Comparison of ENCODE assay signal across 8 cellular contexts in the genomic region with DNA sequence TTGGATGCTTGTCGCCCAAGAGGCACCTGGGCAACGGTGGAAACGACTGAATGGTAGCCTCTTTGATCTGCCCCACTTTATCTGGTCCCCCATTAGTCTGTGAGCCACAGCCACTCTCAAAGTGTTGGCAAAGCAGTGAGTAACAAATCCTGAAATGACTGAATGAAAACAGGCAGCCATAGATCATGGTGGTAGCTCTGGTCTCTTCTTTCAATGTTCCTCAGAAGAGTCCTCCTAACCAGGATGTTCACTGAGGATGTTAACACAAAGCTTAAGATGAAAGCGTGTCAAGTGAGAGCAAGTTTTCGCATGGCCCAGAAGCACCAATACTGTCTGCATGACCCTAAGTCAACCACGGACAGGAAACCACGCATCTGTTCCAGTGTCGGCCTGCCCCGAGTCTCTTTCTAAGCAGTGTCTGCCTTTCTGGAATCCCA.
DNase-seq lines count a peak whose midpoint lies in the region; ATAC-seq and TF ChIP-seq lines count a peak whose summit lies in the region.

No MANE protein-coding gene starts in this region.

- no peaks in the 10 kb centered on the region for H3K27me3 Mint-ChIP-seq in activated T-helper 1 cell treated with anti-CD3 and anti-CD28 coated beads, Interleukin-12 subunit alpha, Interleukin-12 subunit beta, Interleukin-2, Interleukin-4 antibody, amounts not matched to agents 30 ng/mL and 10 ng/mL and 1 ng/mL, durations not matched to agents 14 hours and 24 hours and 36 hours (ENCODE audit: insufficient read depth)
- H3K27me3 Mint-ChIP-seq in stimulated activated naive CD8-positive, alpha-beta T cell treated with anti-CD3 and anti-CD28 coated beads, Interleukin-15, Interleukin-2, amounts not matched to agents 100 ng/mL and 50 ng/mL, for 24 hours, result no peaks in the 10 kb centered on the region
- no peaks in the 10 kb centered on the region for H3K27me3 Mint-ChIP-seq in Caco-2 (ENCODE audit: insufficient read depth, unreplicated experiment)

- DNase-seq in activated T-cell treated with anti-CD3 and anti-CD28 coated beads for 48 hours (ENCODE audit: low read depth) (peak; percentile 54), activated T-cell treated with anti-CD3 and anti-CD28 coated beads for 4 hours (no peak), NCI-H2227 treated with DMSO at 0.1 percent for 48 hours (lab: John Stamatoyannopoulos, UW) (no peak), Caco-2 (no peak), SW 1271 (lab: John Stamatoyannopoulos, UW) (no peak)
- DNase-seq in activated T-helper 1 cell treated with anti-CD3 and anti-CD28 coated beads, Interleukin-12 subunit alpha, Interleukin-12 subunit beta, Interleukin-2, Interleukin-4 antibody, amounts not matched to agents 30 ng/mL and 10 ng/mL and 1 ng/mL, durations not matched to agents 14 hours and 24 hours and 36 hours (ENCODE audit: low spot score), result peak; percentile 56

- no peaks in the 10 kb centered on the region for H3K27me3 ChIP-seq in Caco-2 (replicated peaks; ENCODE audit: control insufficient read depth, insufficient read depth, low read length)

- no peak for TF ChIP-seq CTCF in Caco-2 (IDR thresholded peaks at IDR 0.05; ENCODE audit: insufficient read depth in 1 of 2, low read depth in 1 of 2, low read length in 1 of 2, severe bottlenecking in 1 of 2, unreplicated experiment in 1 of 2)

- H3K36me3 Mint-ChIP-seq in activated T-helper 1 cell treated with anti-CD3 and anti-CD28 coated beads, Interleukin-12 subunit alpha, Interleukin-12 subunit beta, Interleukin-2, Interleukin-4 antibody, amounts not matched to agents 30 ng/mL and 10 ng/mL and 1 ng/mL, durations not matched to agents 14 hours and 24 hours and 36 hours (ENCODE audit: low read depth), result peaks cover 39% of the 10 kb centered on the region
- peaks cover 48% of the 10 kb centered on the region for H3K36me3 Mint-ChIP-seq in stimulated activated naive CD8-positive, alpha-beta T cell treated with anti-CD3 and anti-CD28 coated beads, Interleukin-15, Interleukin-2, amounts not matched to agents 100 ng/mL and 50 ng/mL, for 24 hours (ENCODE audit: low read depth)
- H3K36me3 Mint-ChIP-seq in Caco-2 (ENCODE audit: insufficient read depth, unreplicated experiment), result peaks cover 6% of the 10 kb centered on the region

- H3K4me3 ChIP-seq in Caco-2 (ENCODE audit: low read depth, low read length), result no peak overlapping the region

- no peaks in the 10 kb centered on the region for H3K4me1 ChIP-seq in Caco-2

- CTCF ChIA-PET in Caco-2 (lab: Charles Lee), result no interaction called here

- H3K4me3 Mint-ChIP-seq in activated T-helper 1 cell treated with anti-CD3 and anti-CD28 coated beads, Interleukin-12 subunit alpha, Interleukin-12 subunit beta, Interleukin-2, Interleukin-4 antibody, amounts not matched to agents 30 ng/mL and 10 ng/mL and 1 ng/mL, durations not matched to agents 14 hours and 24 hours and 36 hours, result peak overlapping the region; percentile 80
- H3K4me3 Mint-ChIP-seq in stimulated activated naive CD8-positive, alpha-beta T cell treated with anti-CD3 and anti-CD28 coated beads, Interleukin-15, Interleukin-2, amounts not matched to agents 100 ng/mL and 50 ng/mL, for 24 hours, result peak overlapping the region; percentile 79
- H3K4me3 Mint-ChIP-seq in Caco-2 (ENCODE audit: unreplicated experiment), result no peak overlapping the region

- peak overlapping the region; percentile 94 for H3K27ac Mint-ChIP-seq in activated T-helper 1 cell treated with anti-CD3 and anti-CD28 coated beads, Interleukin-12 subunit alpha, Interleukin-12 subunit beta, Interleukin-2, Interleukin-4 antibody, amounts not matched to agents 30 ng/mL and 10 ng/mL and 1 ng/mL, durations not matched to agents 14 hours and 24 hours and 36 hours
- H3K27ac Mint-ChIP-seq in stimulated activated naive CD8-positive, alpha-beta T cell treated with anti-CD3 and anti-CD28 coated beads, Interleukin-15, Interleukin-2, amounts not matched to agents 100 ng/mL and 50 ng/mL, for 24 hours, result peak overlapping the region; percentile 100
- no peak overlapping the region for H3K27ac Mint-ChIP-seq in Caco-2 (ENCODE audit: unreplicated experiment)

- ATAC-seq in HG03457 (IDR thresholded peaks at IDR 0.05; ENCODE audit: unreplicated experiment), result peak; percentile 49

- H3K9me3 Mint-ChIP-seq in activated T-helper 1 cell treated with anti-CD3 and anti-CD28 coated beads, Interleukin-12 subunit alpha, Interleukin-12 subunit beta, Interleukin-2, Interleukin-4 antibody, amounts not matched to agents 30 ng/mL and 10 ng/mL and 1 ng/mL, durations not matched to agents 14 hours and 24 hours and 36 hours, result no peaks in the 10 kb centered on the region
- no peaks in the 10 kb centered on the region for H3K9me3 Mint-ChIP-seq in stimulated activated naive CD8-positive, alpha-beta T cell treated with anti-CD3 and anti-CD28 coated beads, Interleukin-15, Interleukin-2, amounts not matched to agents 100 ng/mL and 50 ng/mL, for 24 hours
- no peaks in the 10 kb centered on the region for H3K9me3 Mint-ChIP-seq in Caco-2 (ENCODE audit: unreplicated experiment)

- peaks cover 1% of the 10 kb centered on the region; the same call in 1 of the 2 replicates for H3K36me3 ChIP-seq in Caco-2 (ENCODE audit: control insufficient read depth, insufficient read depth, low read length)

- no peaks in the 10 kb centered on the region for H3K9me3 ChIP-seq in Caco-2

- intact Hi-C loops in activated T-helper 1 cell treated with anti-CD3 and anti-CD28 coated beads, Interleukin-12 subunit alpha, Interleukin-12 subunit beta, Interleukin-2, Interleukin-4 antibody, amounts not matched to agents 30 ng/mL and 10 ng/mL and 1 ng/mL, durations not matched to agents 14 hours and 24 hours and 36 hours (cut with micrococcal nuclease), result loop anchor here (1.0 to 2.0 kb wide), 13 partner anchors 7 to 310 kb away; a partner anchor contains a TSS
- intact Hi-C loops in Caco-2 (cut with micrococcal nuclease; ENCODE audit: unreplicated experiment), result no loop called here

- BruUV-seq in Caco-2 (replicated peaks; lab: Mats Ljungman, UMichigan), result no TSS peak

- H3K4me1 Mint-ChIP-seq in activated T-helper 1 cell treated with anti-CD3 and anti-CD28 coated beads, Interleukin-12 subunit alpha, Interleukin-12 subunit beta, Interleukin-2, Interleukin-4 antibody, amounts not matched to agents 30 ng/mL and 10 ng/mL and 1 ng/mL, durations not matched to agents 14 hours and 24 hours and 36 hours (ENCODE audit: low read depth), result peaks cover 87% of the 10 kb centered on the region
- peaks cover 91% of the 10 kb centered on the region for H3K4me1 Mint-ChIP-seq in stimulated activated naive CD8-positive, alpha-beta T cell treated with anti-CD3 and anti-CD28 coated beads, Interleukin-15, Interleukin-2, amounts not matched to agents 100 ng/mL and 50 ng/mL, for 24 hours (ENCODE audit: low read depth)
- H3K4me1 Mint-ChIP-seq in Caco-2 (ENCODE audit: low read depth, unreplicated experiment), result no peaks in the 10 kb centered on the region

- POLR2A ChIA-PET in Caco-2 (lab: Charles Lee), result no interaction called here

Comparison
In these comparisons a context has a peak if more than half of its experiments do, and no peak if none do; other contexts are left out.
1. DNase-seq: peak in activated T-cell treated with anti-CD3 and anti-CD28 coated beads for 48 hours (single experiment) and activated T-helper 1 cell treated with anti-CD3 and anti-CD28 coated beads, Interleukin-12 subunit alpha, Interleukin-12 subunit beta, Interleukin-2, Interleukin-4 antibody, amounts not matched to agents 30 ng/mL and 10 ng/mL and 1 ng/mL, durations not matched to agents 14 hours and 24 hours and 36 hours (single experiment); none in activated T-cell treated with anti-CD3 and anti-CD28 coated beads for 4 hours (single experiment), NCI-H2227 treated with DMSO at 0.1 percent for 48 hours (single experiment), Caco-2 (0 of 2) and SW 1271 (0 of 2).